15 cellular contexts compared by ENCODE assay signal in the genomic region with DNA sequence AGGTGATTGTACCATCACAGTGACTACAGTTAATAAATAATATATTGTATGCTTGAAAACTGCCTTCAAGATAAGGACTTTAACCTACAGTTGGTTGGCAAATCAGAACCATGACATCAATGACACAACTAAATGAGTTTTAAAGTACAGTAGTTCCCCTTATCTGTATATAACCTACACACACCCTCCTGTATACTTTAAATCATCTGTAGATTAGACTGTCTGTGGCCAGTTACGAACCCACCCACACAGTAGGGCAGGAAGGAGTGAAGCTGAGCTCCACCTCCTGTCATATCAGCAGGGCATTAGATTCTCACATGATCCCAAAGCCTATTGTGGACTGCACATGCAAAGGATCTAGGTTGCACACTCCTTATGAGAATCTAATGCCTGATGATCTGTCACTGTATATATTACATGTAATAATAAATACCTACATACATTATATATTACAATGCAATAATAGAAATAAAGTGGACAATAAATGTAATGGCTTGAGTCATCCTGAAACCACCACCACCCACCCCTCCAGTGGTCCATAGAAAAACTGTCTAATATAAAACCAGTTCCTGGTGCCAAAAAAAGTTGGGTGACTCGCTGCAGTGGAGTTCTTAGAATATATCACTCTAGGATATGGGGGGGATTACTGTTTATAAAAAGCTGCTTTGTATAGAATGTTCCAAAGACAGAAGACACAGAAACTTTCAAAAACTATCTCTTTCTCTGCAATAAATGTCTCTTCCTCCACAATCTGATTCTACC. TPM values are rescaled to one million over a fixed set of nuclear protein-coding genes. Genes with fewer than 3 reads are reported as not detected.
A peak's percentile ranks its signal among the peaks of the same experiment; 100 is the strongest.
DNase-seq lines count a peak whose midpoint lies in the region; ATAC-seq and TF ChIP-seq lines count a peak whose summit lies in the region.
"Had no signal": no experiment of that assay in that cellular context is flagged by ENCODE, and none has a peak within 500 bp of the region (broad histone marks: within the 10 kb centered on the region; RNA-seq: fewer than 3 reads in every experiment).

No MANE protein-coding gene starts in this region.

- H3K36me3 Mint-ChIP-seq in Caco-2 (ENCODE audit: insufficient read depth, unreplicated experiment), result peaks cover 60% of the 10 kb centered on the region
- peaks cover 5% of the 10 kb centered on the region for H3K36me3 Mint-ChIP-seq in activated T-helper 2 cell treated with anti-CD3 and anti-CD28 coated beads, Interferon-gamma antibody, Interleukin-2, Interleukin-4, amounts not matched to agents 10 μg/mL and 5 μg/mL and 100 μg/mL, durations not matched to agents 14 hours and 24 hours and 36 hours (ENCODE audit: low read depth)
- H3K36me3 Mint-ChIP-seq in naive thymus-derived CD4-positive, alpha-beta T cell, result peaks cover 0 to 15% (median 10%) of the 10 kb centered on the region in 5 donors

- H3K9me3 ChIP-seq in Caco-2 (peaks cover 38% of the 10 kb centered on the region), GM23248 (ENCODE audit: low read depth) (no peaks in the 10 kb centered on the region), heart right ventricle (no peaks in the 10 kb centered on the region)
- H3K9me3 ChIP-seq in naive thymus-derived CD4-positive, alpha-beta T cell (ENCODE audit: control insufficient read depth in 2 of 3, low read length in 3 of 3), result no peaks in the 10 kb centered on the region
- H3K9me3 ChIP-seq: neutrophil, sigmoid colon had no signal

- H3K4me3 Mint-ChIP-seq in Caco-2 (ENCODE audit: unreplicated experiment), result no peak overlapping the region
- no peak overlapping the region for H3K4me3 Mint-ChIP-seq in activated T-helper 2 cell treated with anti-CD3 and anti-CD28 coated beads, Interferon-gamma antibody, Interleukin-2, Interleukin-4, amounts not matched to agents 10 μg/mL and 5 μg/mL and 100 μg/mL, durations not matched to agents 14 hours and 24 hours and 36 hours (ENCODE audit: low read depth)
- H3K4me3 Mint-ChIP-seq in naive thymus-derived CD4-positive, alpha-beta T cell, result peak overlapping the region in 6 of 10 donors; percentile 13 to 60 (median 24)

- H3K79me2 ChIP-seq in GM23248 (ENCODE audit: insufficient read depth), result no peaks in the 10 kb centered on the region

- POLR2A ChIA-PET in Caco-2 (lab: Charles Lee), result no interaction called here
- POLR2A ChIA-PET in naive thymus-derived CD4-positive, alpha-beta T cell (lab: Charles Lee), result interaction anchor here (0.9 to 10.0 kb wide), 3 partner anchors 10 to 30 kb away, joined by 3 to 394 read pairs (median 4); no protein-coding TSS in a partner anchor

- H3K27ac ChIP-seq in GM23248 (no peak overlapping the region), heart right ventricle (no peak overlapping the region)
- H3K27ac ChIP-seq in naive thymus-derived CD4-positive, alpha-beta T cell (ENCODE audit: low read depth, low read length), result peak overlapping the region; percentile 15
- H3K27ac ChIP-seq: neutrophil, sigmoid colon had no signal

- peak; percentile 23 to 62 for DNase-seq in Caco-2
- DNase-seq in GM23248, result peak; percentile 30
- DNase-seq in activated T-helper 2 cell treated with anti-CD3 and anti-CD28 coated beads, Interferon-gamma antibody, Interleukin-2, Interleukin-4, amounts not matched to agents 10 μg/mL and 5 μg/mL and 100 μg/mL, durations not matched to agents 14 hours and 24 hours and 36 hours (ENCODE audit: low spot score), result no peak
- DNase-seq in naive thymus-derived CD4-positive, alpha-beta T cell, result no peak
- DNase-seq in heart right ventricle, result no peak
- no peak for DNase-seq in central memory CD4-positive, alpha-beta T cell
- DNase-seq: aorta, H7, mammary epithelial cell, NCI-H2107, NCI-H82, Right ventricle myocardium superior, sigmoid colon had no signal

- H3K4me3 ChIP-seq in Caco-2 (ENCODE audit: low read depth, low read length) (no peak overlapping the region), GM23248 (no peak overlapping the region), heart right ventricle (no peak overlapping the region)
- H3K4me3 ChIP-seq in naive thymus-derived CD4-positive, alpha-beta T cell (ENCODE audit: low read length), result no peak overlapping the region
- H3K4me3 ChIP-seq: sigmoid colon had no signal

- H3K4me1 ChIP-seq in Caco-2 (peaks cover 56% of the 10 kb centered on the region), GM23248 (ENCODE audit: insufficient read depth) (peaks cover 13% of the 10 kb centered on the region), heart right ventricle (peaks cover 0 to 13% (median 8%) of the 10 kb centered on the region in 9 donors)
- H3K4me1 ChIP-seq in naive thymus-derived CD4-positive, alpha-beta T cell (ENCODE audit: control insufficient read depth in 2 of 2, insufficient read depth in 2 of 2, low read length in 2 of 2), result peaks cover 9 to 26% of the 10 kb centered on the region in 2 donors

- in situ Hi-C loops in GM23248 (cut with MboI), result no loop called here

- no peaks in the 10 kb centered on the region for H3K27me3 Mint-ChIP-seq in Caco-2 (ENCODE audit: insufficient read depth, unreplicated experiment)
- no peaks in the 10 kb centered on the region for H3K27me3 Mint-ChIP-seq in activated T-helper 2 cell treated with anti-CD3 and anti-CD28 coated beads, Interferon-gamma antibody, Interleukin-2, Interleukin-4, amounts not matched to agents 10 μg/mL and 5 μg/mL and 100 μg/mL, durations not matched to agents 14 hours and 24 hours and 36 hours (ENCODE audit: low read depth)
- no peaks in the 10 kb centered on the region for H3K27me3 Mint-ChIP-seq in naive thymus-derived CD4-positive, alpha-beta T cell

- no peaks in the 10 kb centered on the region for H4K20me1 ChIP-seq in GM23248 (ENCODE audit: insufficient read depth)

- ATAC-seq in naive thymus-derived CD4-positive, alpha-beta T cell, result no peak
- ATAC-seq in heart right ventricle (no peak), HG02763 (IDR thresholded peaks at IDR 0.05; ENCODE audit: unreplicated experiment) (no peak)

- BruUV-seq in Caco-2 (replicated peaks; lab: Mats Ljungman, UMichigan), result no TSS peak

- H3K36me3 ChIP-seq in Caco-2 (ENCODE audit: control insufficient read depth, insufficient read depth, low read length) (no peaks in the 10 kb centered on the region; the same call in 1 of the 2 replicates), GM23248 (ENCODE audit: low read depth) (no peaks in the 10 kb centered on the region), heart right ventricle (no peaks in the 10 kb centered on the region)
- peaks cover 0 to 1% (median 0%) of the 10 kb centered on the region in 3 experiments for H3K36me3 ChIP-seq in naive thymus-derived CD4-positive, alpha-beta T cell (ENCODE audit: control insufficient read depth in 2 of 3, insufficient read depth in 3 of 3, low read length in 3 of 3)
- H3K36me3 ChIP-seq: neutrophil, sigmoid colon had no signal

- H3F3A ChIP-seq in GM23248 (ENCODE audit: insufficient read depth), result peaks cover 18% of the 10 kb centered on the region

- H3K27me3 ChIP-seq in Caco-2 (replicated peaks; ENCODE audit: control insufficient read depth, insufficient read depth, low read length), result no peaks in the 10 kb centered on the region
- no peaks in the 10 kb centered on the region for H3K27me3 ChIP-seq in GM23248 (replicated peaks; ENCODE audit: insufficient read depth)
- H3K27me3 ChIP-seq in naive thymus-derived CD4-positive, alpha-beta T cell (ENCODE audit: control insufficient read depth in 2 of 2, insufficient read depth in 2 of 2, low read length in 2 of 2), result no peaks in the 10 kb centered on the region
- H3K27me3 ChIP-seq in heart right ventricle, result no peaks in the 10 kb centered on the region
- H3K27me3 ChIP-seq: neutrophil, sigmoid colon had no signal

- H2AFZ ChIP-seq in GM23248, result no peak overlapping the region

- TF ChIP-seq CTCF in Caco-2 (IDR thresholded peaks at IDR 0.05; ENCODE audit: insufficient read depth in 1 of 2, low read depth in 1 of 2, low read length in 1 of 2, severe bottlenecking in 1 of 2, unreplicated experiment in 1 of 2) (no peak), heart right ventricle (IDR thresholded peaks at IDR 0.05) (no peak)

- peaks cover 31% of the 10 kb centered on the region for H3K4me1 Mint-ChIP-seq in Caco-2 (ENCODE audit: low read depth, unreplicated experiment)
- peaks cover 35% of the 10 kb centered on the region for H3K4me1 Mint-ChIP-seq in activated T-helper 2 cell treated with anti-CD3 and anti-CD28 coated beads, Interferon-gamma antibody, Interleukin-2, Interleukin-4, amounts not matched to agents 10 μg/mL and 5 μg/mL and 100 μg/mL, durations not matched to agents 14 hours and 24 hours and 36 hours (ENCODE audit: low read depth)
- peaks cover 26 to 89% (median 63%) of the 10 kb centered on the region in 7 donors for H3K4me1 Mint-ChIP-seq in naive thymus-derived CD4-positive, alpha-beta T cell

- no peak overlapping the region for H3K9ac ChIP-seq in GM23248

- intact Hi-C loops in Caco-2 (cut with micrococcal nuclease; ENCODE audit: unreplicated experiment), result no loop called here
- intact Hi-C loops in activated T-helper 2 cell treated with anti-CD3 and anti-CD28 coated beads, Interferon-gamma antibody, Interleukin-2, Interleukin-4, amounts not matched to agents 10 μg/mL and 5 μg/mL and 100 μg/mL, durations not matched to agents 14 hours and 24 hours and 36 hours (cut with micrococcal nuclease), result no loop called here
- intact Hi-C loops in naive thymus-derived CD4-positive, alpha-beta T cell (cut with micrococcal nuclease), result loop anchor here in 1 of 2 donors (10.0 kb wide), 1 partner anchor 1445 kb away; the partner anchor contains the start of gene ZYX
- intact Hi-C loops in heart right ventricle (cut with DNase I), result loop anchor here in 2 of 10 donors (10.0 kb wide), 1 partner anchor 95 kb away; no protein-coding TSS in a partner anchor

- H3K4me2 ChIP-seq in GM23248 (ENCODE audit: unreplicated experiment), result no peak overlapping the region

- CTCF ChIA-PET in Caco-2 (lab: Charles Lee), result no interaction called here
- CTCF ChIA-PET in naive thymus-derived CD4-positive, alpha-beta T cell (lab: Charles Lee), result interaction anchor here (1.4 kb wide), 1 partner anchor 18 kb away, joined by 3 read pairs; no protein-coding TSS in a partner anchor

- H3K9me2 ChIP-seq in GM23248 (ENCODE audit: insufficient read depth), result no peaks in the 10 kb centered on the region

- peaks cover 12% of the 10 kb centered on the region for H3K9me3 Mint-ChIP-seq in Caco-2 (ENCODE audit: unreplicated experiment)
- no peaks in the 10 kb centered on the region for H3K9me3 Mint-ChIP-seq in activated T-helper 2 cell treated with anti-CD3 and anti-CD28 coated beads, Interferon-gamma antibody, Interleukin-2, Interleukin-4, amounts not matched to agents 10 μg/mL and 5 μg/mL and 100 μg/mL, durations not matched to agents 14 hours and 24 hours and 36 hours
- H3K9me3 Mint-ChIP-seq in naive thymus-derived CD4-positive, alpha-beta T cell, result peaks cover 0 to 5% (median 0%) of the 10 kb centered on the region in 11 donors

- WGBS in GM23248 (ENCODE audit: low coverage in 1 of 2, low lambda C conversion rate in 2 of 2, missing lambda C conversion rate in 2 of 2), 2 experiments, result 79 to 89% methylated on average over 2 of the region's 2 CpGs
- 72 to 93% methylated on average over 2 of the region's 2 CpGs for WGBS in heart right ventricle, 2 donors

- peak overlapping the region; percentile 12 for H3K27ac Mint-ChIP-seq in Caco-2 (ENCODE audit: unreplicated experiment)
- peak overlapping the region; percentile 62 for H3K27ac Mint-ChIP-seq in activated T-helper 2 cell treated with anti-CD3 and anti-CD28 coated beads, Interferon-gamma antibody, Interleukin-2, Interleukin-4, amounts not matched to agents 10 μg/mL and 5 μg/mL and 100 μg/mL, durations not matched to agents 14 hours and 24 hours and 36 hours
- peak overlapping the region in 8 of 9 donors; percentile 0 to 100 (median 78) for H3K27ac Mint-ChIP-seq in naive thymus-derived CD4-positive, alpha-beta T cell

RNA-seq across cellular contexts. Expression of gene TPK1, which starts 5.6 kb away (rescaled TPM):
- total RNA-seq in Caco-2 (2022), result 72.0 and 86.6 TPM in 2 replicates
- 0.13 and 3.7 TPM in 2 replicates for total RNA-seq in GM23248 (2014; rRNA removed; shearing (Covaris generic))
- polyA plus RNA-seq in GM23248 (2016; fragmentation: Nextera tagmentation; extraction: Ambion mirVana), result 2.9 and 3.5 TPM in 2 replicates
- total RNA-seq in activated T-helper 2 cell treated with anti-CD3 and anti-CD28 coated beads, Interferon-gamma antibody, Interleukin-2, Interleukin-4, amounts not matched to agents 10 μg/mL and 5 μg/mL and 100 μg/mL, durations not matched to agents 14 hours and 24 hours and 36 hours, result 12.4 and 17.5 TPM in 2 replicates
- 10 to 100 TPM; 18.2 to 32.9 (median 26.3) TPM for total RNA-seq in naive thymus-derived CD4-positive, alpha-beta T cell
- polyA plus RNA-seq in naive thymus-derived CD4-positive, alpha-beta T cell, result 10 to 100 TPM; 19.8 to 30.1 TPM
- 10 to 100 TPM in 1 of 10 donors, 1 to 10 TPM in 9; 4.2 to 10.8 (median 6.8) TPM for total RNA-seq in heart right ventricle
- polyA plus RNA-seq in heart right ventricle, result 1 to 10 TPM; 2.9 to 3.5 TPM

Comparison
In these comparisons a context has a peak if more than half of its experiments do, and no peak if none do; other contexts are left out.
1. DNase-seq: peak in Caco-2 (2 of 2) and GM23248 (single experiment); none in activated T-helper 2 cell treated with anti-CD3 and anti-CD28 coated beads, Interferon-gamma antibody, Interleukin-2, Interleukin-4, amounts not matched to agents 10 μg/mL and 5 μg/mL and 100 μg/mL, durations not matched to agents 14 hours and 24 hours and 36 hours (single experiment), naive thymus-derived CD4-positive, alpha-beta T cell (0 of 9), heart right ventricle (0 of 2) and central memory CD4-positive, alpha-beta T cell (single experiment).
2. H3K27ac Mint-ChIP-seq: peak in every context shown above with its lines; median percentile 78 in naive thymus-derived CD4-positive, alpha-beta T cell; 62 in activated T-helper 2 cell treated with anti-CD3 and anti-CD28 coated beads, Interferon-gamma antibody, Interleukin-2, Interleukin-4, amounts not matched to agents 10 μg/mL and 5 μg/mL and 100 μg/mL, durations not matched to agents 14 hours and 24 hours and 36 hours; 12 in Caco-2.
3. H3K4me3 Mint-ChIP-seq: peak in naive thymus-derived CD4-positive, alpha-beta T cell (6 of 10); none in Caco-2 (single experiment) and activated T-helper 2 cell treated with anti-CD3 and anti-CD28 coated beads, Interferon-gamma antibody, Interleukin-2, Interleukin-4, amounts not matched to agents 10 μg/mL and 5 μg/mL and 100 μg/mL, durations not matched to agents 14 hours and 24 hours and 36 hours (single experiment).